Comparison of ENCODE assay signal across 8 cellular contexts in genomic region chr1:149849947-149850360, GRCh38. TPM values are rescaled to one million over a fixed set of nuclear protein-coding genes. Genes with fewer than 3 reads are reported as not detected.
DNase-seq lines count a peak whose midpoint lies in the region; ATAC-seq, FAIRE-seq and TF ChIP-seq lines count a peak whose summit lies in the region.

No MANE protein-coding gene starts in this region.

- H3K9ac ChIP-seq in iPS-20b (ENCODE audit: low read depth, low read length), result peak overlapping the region; percentile 94

- H3K4me1 ChIP-seq in iPS-20b (ENCODE audit: insufficient read depth, low read length), result peaks cover 26% of the 10 kb centered on the region

- no peaks in the 10 kb centered on the region for H3K27me3 Mint-ChIP-seq in stimulated activated naive B cell treated with anti-CD40 and anti-IgM and Interleukin-4, amounts not matched to agents 10 μg/mL and 1 μg/mL and 100 μg/mL, for 72 hours

- H3K36me3 Mint-ChIP-seq in activated naive CD4-positive, alpha-beta T cell treated with anti-CD3 and anti-CD28 coated beads, Interleukin-2, amount 50 U/mL, for 72 hours, result peaks cover 11 to 18% of the 10 kb centered on the region in 2 donors
- H3K36me3 Mint-ChIP-seq in stimulated activated naive B cell treated with anti-CD40 and anti-IgM and Interleukin-4, amounts not matched to agents 10 μg/mL and 1 μg/mL and 100 μg/mL, for 72 hours, result peaks cover 14 to 32% of the 10 kb centered on the region in 2 donors

- H3K27me3 ChIP-seq in iPS-20b (ENCODE audit: insufficient read depth, low read length), result no peaks in the 10 kb centered on the region

- H3K4me1 Mint-ChIP-seq in stimulated activated naive B cell treated with anti-CD40 and anti-IgM and Interleukin-4, amounts not matched to agents 10 μg/mL and 1 μg/mL and 100 μg/mL, for 72 hours, result peaks cover 29 to 41% of the 10 kb centered on the region in 2 donors

- peak overlapping the region; percentile 90 to 96 for H3K27ac Mint-ChIP-seq in activated naive CD4-positive, alpha-beta T cell treated with anti-CD3 and anti-CD28 coated beads, Interleukin-2, amount 50 U/mL, for 72 hours
- peak overlapping the region; percentile 91 for H3K27ac Mint-ChIP-seq in stimulated activated naive B cell treated with anti-CD40 and anti-IgM and Interleukin-4, amounts not matched to agents 10 μg/mL and 1 μg/mL and 100 μg/mL, for 72 hours

- H3K4me3 Mint-ChIP-seq in stimulated activated naive B cell treated with anti-CD40 and anti-IgM and Interleukin-4, amounts not matched to agents 10 μg/mL and 1 μg/mL and 100 μg/mL, for 72 hours, result peak overlapping the region; percentile 84 to 88

- TF ChIP-seq POLR2A in GM12892 (IDR thresholded peaks at IDR 0.05; ENCODE audit: low read depth, low read length), result no peak; the same call in 1 of the 2 replicates

- ATAC-seq in activated naive CD4-positive, alpha-beta T cell treated with anti-CD3 and anti-CD28 coated beads, Interleukin-2, amount 50 U/mL, for 72 hours, result no peak
- ATAC-seq in stimulated activated naive B cell treated with anti-CD40 and anti-IgM and Interleukin-4, amounts not matched to agents 10 μg/mL and 1 μg/mL and 100 μg/mL, for 72 hours (replicated peaks), result no peak

- no peak for FAIRE-seq in GM12892 (lab: Jason Lieb, UNC)

- H3K4me3 ChIP-seq in iPS-20b (ENCODE audit: low read length), result peak overlapping the region; percentile 88

- peaks cover 0 to 3% of the 10 kb centered on the region in 2 donors for H3K9me3 Mint-ChIP-seq in activated naive CD4-positive, alpha-beta T cell treated with anti-CD3 and anti-CD28 coated beads, Interleukin-2, amount 50 U/mL, for 72 hours
- peaks cover 0 to 5% of the 10 kb centered on the region in 2 donors for H3K9me3 Mint-ChIP-seq in stimulated activated naive B cell treated with anti-CD40 and anti-IgM and Interleukin-4, amounts not matched to agents 10 μg/mL and 1 μg/mL and 100 μg/mL, for 72 hours

- no peaks in the 10 kb centered on the region for H3K9me3 ChIP-seq in iPS-20b (ENCODE audit: insufficient read depth, low read depth, low read length)

- no peaks in the 10 kb centered on the region for H3K36me3 ChIP-seq in iPS-20b (ENCODE audit: insufficient read depth, low read depth, low read length)

- H3K27ac ChIP-seq in iPS-20b (ENCODE audit: low read length), result peak overlapping the region; percentile 75

- peak; percentile 8 for DNase-seq in stimulated activated CD4-positive, alpha-beta T cell treated with anti-CD3 and anti-CD28 coated beads, Interleukin-4, amount 100 ng/mL, for 24 hours
- DNase-seq in stimulated activated CD4-positive, alpha-beta T cell treated with anti-CD3 and anti-CD28 coated beads, Interleukin-1b, Interleukin-23, amount 100 ng/mL, for 48 hours, result no peak
- DNase-seq in activated naive CD4-positive, alpha-beta T cell treated with anti-CD3 and anti-CD28 coated beads, Interleukin-2, amount 50 U/mL, for 72 hours (ENCODE audit: low spot score in 2 of 2), result peak in 1 of 2 donors; percentile 3
- DNase-seq in stimulated activated naive B cell treated with anti-CD40 and anti-IgM and Interleukin-4, amounts not matched to agents 10 μg/mL and 1 μg/mL and 100 μg/mL, for 72 hours, result no peak
- DNase-seq in HuH-7.5 (ENCODE audit: low spot score) (no peak), GM12892 (ENCODE audit: insufficient read length) (no peak)
- no peak for DNase-seq in stimulated activated CD4-positive, alpha-beta T cell treated with anti-CD3 and anti-CD28 coated beads, Interleukin-4, amount 100 ng/mL, for 4 hours

RNA-seq across cellular contexts. Expression of gene BOLA1, which starts 49.4 kb away (rescaled TPM):
- 10 to 100 TPM; 19.4 to 28.7 TPM for total RNA-seq in activated naive CD4-positive, alpha-beta T cell treated with anti-CD3 and anti-CD28 coated beads, Interleukin-2, amount 50 U/mL, for 72 hours
- polyA plus RNA-seq in GM12892 (2012; ENCODE audit: missing spikeins), result 16.0 TPM
